ENCODE assay signal across 8 cellular contexts in the genomic region with DNA sequence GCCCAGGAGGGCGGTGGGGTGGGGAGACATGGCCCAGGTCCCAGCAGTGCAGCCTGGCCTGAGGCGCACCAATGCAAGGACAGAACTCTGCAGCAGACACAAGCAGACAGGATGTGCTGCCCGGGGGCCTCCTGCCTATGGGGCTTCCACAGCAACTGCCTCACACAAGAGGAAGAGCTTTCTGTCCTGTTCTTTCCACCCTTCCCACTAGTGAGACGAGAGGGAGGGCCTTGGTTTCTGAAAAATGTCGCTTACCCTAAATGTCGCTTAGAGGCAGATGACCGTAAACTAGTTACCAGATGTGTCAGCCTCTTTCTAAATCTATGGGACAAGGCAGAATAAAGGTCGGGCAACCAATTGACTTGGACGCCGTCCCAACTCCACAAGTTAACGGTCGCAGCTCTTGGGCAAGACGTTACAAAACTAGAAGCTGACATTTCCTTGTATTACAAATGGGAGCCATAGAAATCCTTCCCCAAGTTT. TPM values are rescaled to one million over a fixed set of nuclear protein-coding genes. Genes with fewer than 3 reads are reported as not detected.
DNase-seq lines count a peak whose midpoint lies in the region; ATAC-seq and TF ChIP-seq lines count a peak whose summit lies in the region.

A gene with protein sequence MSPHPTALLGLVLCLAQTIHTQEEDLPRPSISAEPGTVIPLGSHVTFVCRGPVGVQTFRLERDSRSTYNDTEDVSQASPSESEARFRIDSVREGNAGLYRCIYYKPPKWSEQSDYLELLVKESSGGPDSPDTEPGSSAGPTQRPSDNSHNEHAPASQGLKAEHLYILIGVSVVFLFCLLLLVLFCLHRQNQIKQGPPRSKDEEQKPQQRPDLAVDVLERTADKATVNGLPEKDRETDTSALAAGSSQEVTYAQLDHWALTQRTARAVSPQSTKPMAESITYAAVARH (minus strand): TSS at position 157 of the 483 bp plus-strand sequence. CDS start 127 bp downstream, at position 30.

- peak within 1 kb of the TSS; percentile 98 for H3K27ac ChIP-seq in subcutaneous abdominal adipose tissue (ENCODE audit: low read depth, low read length)

- H3K4me1 ChIP-seq in subcutaneous abdominal adipose tissue (ENCODE audit: control insufficient read depth in 5 of 5, insufficient read depth in 5 of 5, low read length in 5 of 5) = peaks cover 3 to 51% (median 38%) of the 10 kb centered on the region in 5 donors

- H3K27me3 ChIP-seq in subcutaneous abdominal adipose tissue (ENCODE audit: control insufficient read depth in 5 of 5, insufficient read depth in 4 of 5, low read length in 5 of 5) = no peaks in the 10 kb centered on the region

- ATAC-seq in GM19467 (IDR thresholded peaks at IDR 0.05; ENCODE audit: unreplicated experiment) = no peak

- 47 to 60% methylated on average over 13 of the region's 13 CpGs for WGBS in lower leg skin, 2 donors

- TF ChIP-seq POLR2A in lower leg skin (IDR thresholded peaks at IDR 0.05) = no peak

- TF ChIP-seq CTCF in lower leg skin (IDR thresholded peaks at IDR 0.05) = no peak

- DNase-seq in SIG-M5 treated with dmso at 0.1 percent for 504 hours (lab: John Stamatoyannopoulos, UW; ENCODE audit: unreplicated experiment) (peak; percentile 96), activated gamma-delta T cell (lab: John Stamatoyannopoulos, UW) (peak; percentile 16), lower leg skin (ENCODE audit: low spot score in 2 of 2) (no peak), LoVo (ENCODE audit: low spot score) (no peak), glomerular visceral epithelial cell (ENCODE audit: extremely low spot score) (no peak), amniotic stem cell (lab: John Stamatoyannopoulos, UW) (no peak)

- H3K9ac ChIP-seq in subcutaneous abdominal adipose tissue (ENCODE audit: low read length in 5 of 5) = peak within 1 kb of the TSS; percentile 54 to 97 (median 72)

- peak within 1 kb of the TSS; percentile 7 for H3K4me3 ChIP-seq in lower leg skin (ENCODE audit: low read depth, poor library complexity, severe bottlenecking)
- peak within 1 kb of the TSS; percentile 56 to 79 (median 65) for H3K4me3 ChIP-seq in subcutaneous abdominal adipose tissue (ENCODE audit: low read depth in 1 of 5, low read length in 5 of 5)

- intact Hi-C loops in lower leg skin (cut with DNase I; ENCODE audit: low total_unique reads) = no loop called here

- H3K36me3 ChIP-seq in subcutaneous abdominal adipose tissue (ENCODE audit: control insufficient read depth in 5 of 5, insufficient read depth in 5 of 5, low read length in 5 of 5) = peaks cover 0 to 6% (median 0%) of the 10 kb centered on the region in 5 donors

- no peaks in the 10 kb centered on the region for H3K9me3 ChIP-seq in subcutaneous abdominal adipose tissue (ENCODE audit: control insufficient read depth in 5 of 5, low read length in 5 of 5)

RNA-seq across cellular contexts. Expression of the gene that starts here (rescaled TPM):
- 1 to 10 TPM in 2 of 4 donors, under 1 TPM in 2; 0.19 to 4.2 (median 2.0) TPM for total RNA-seq in lower leg skin

Comparison
In these comparisons a context has a peak if more than half of its experiments do, and no peak if none do; other contexts are left out.
1. DNase-seq: peak in SIG-M5 treated with dmso at 0.1 percent for 504 hours (single experiment) and activated gamma-delta T cell (single experiment); none in lower leg skin (0 of 2), LoVo (single experiment), glomerular visceral epithelial cell (single experiment) and amniotic stem cell (single experiment).